Comparison of ENCODE assay signal across 1 cellular context in the genomic region with DNA sequence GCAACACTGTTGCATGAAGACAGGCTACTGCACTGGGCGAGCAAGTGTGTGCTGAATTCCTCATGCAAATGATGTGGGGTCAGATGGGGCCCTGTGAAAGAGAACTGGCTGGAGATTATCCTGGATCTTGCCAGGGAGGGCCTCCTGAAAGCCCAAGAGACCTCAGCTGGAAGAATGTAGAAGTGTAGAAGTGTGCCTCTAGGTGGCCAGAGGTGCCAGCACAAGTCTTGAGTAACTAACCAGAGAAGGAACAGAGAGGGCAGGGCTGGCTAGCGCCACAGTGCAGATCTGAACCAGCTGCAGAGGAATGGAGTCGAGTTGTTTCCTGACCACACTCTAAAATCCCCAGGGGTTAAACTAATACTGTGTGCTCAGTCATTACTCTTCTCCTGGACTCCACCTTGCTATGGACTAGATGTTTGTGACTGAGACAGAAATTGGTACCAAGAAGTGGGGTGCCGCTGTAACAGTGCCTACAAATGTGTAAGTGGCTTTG.
TF ChIP-seq lines count a peak whose summit lies in the region.

No MANE protein-coding gene starts in this region.

TF ChIP-seq in GM12878, 131 proteins besides CTCF, POLR2A, EP300 and RAD21 (continued from another document):
- TF ChIP-seq, protein P1, sequence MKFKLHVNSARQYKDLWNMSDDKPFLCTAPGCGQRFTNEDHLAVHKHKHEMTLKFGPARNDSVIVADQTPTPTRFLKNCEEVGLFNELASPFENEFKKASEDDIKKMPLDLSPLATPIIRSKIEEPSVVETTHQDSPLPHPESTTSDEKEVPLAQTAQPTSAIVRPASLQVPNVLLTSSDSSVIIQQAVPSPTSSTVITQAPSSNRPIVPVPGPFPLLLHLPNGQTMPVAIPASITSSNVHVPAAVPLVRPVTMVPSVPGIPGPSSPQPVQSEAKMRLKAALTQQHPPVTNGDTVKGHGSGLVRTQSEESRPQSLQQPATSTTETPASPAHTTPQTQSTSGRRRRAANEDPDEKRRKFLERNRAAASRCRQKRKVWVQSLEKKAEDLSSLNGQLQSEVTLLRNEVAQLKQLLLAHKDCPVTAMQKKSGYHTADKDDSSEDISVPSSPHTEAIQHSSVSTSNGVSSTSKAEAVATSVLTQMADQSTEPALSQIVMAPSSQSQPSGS (IDR thresholded peaks at IDR 0.05; ENCODE audit: low read length) = peak; percentile 56
- 0 out of 2 replicates have a peak, but pooled peaks have one; percentile 14 for TF ChIP-seq TCF12 (IDR thresholded peaks at IDR 0.05; ENCODE audit: low read depth, low read length)
